8 cellular contexts compared by ENCODE assay signal in the genomic region with DNA sequence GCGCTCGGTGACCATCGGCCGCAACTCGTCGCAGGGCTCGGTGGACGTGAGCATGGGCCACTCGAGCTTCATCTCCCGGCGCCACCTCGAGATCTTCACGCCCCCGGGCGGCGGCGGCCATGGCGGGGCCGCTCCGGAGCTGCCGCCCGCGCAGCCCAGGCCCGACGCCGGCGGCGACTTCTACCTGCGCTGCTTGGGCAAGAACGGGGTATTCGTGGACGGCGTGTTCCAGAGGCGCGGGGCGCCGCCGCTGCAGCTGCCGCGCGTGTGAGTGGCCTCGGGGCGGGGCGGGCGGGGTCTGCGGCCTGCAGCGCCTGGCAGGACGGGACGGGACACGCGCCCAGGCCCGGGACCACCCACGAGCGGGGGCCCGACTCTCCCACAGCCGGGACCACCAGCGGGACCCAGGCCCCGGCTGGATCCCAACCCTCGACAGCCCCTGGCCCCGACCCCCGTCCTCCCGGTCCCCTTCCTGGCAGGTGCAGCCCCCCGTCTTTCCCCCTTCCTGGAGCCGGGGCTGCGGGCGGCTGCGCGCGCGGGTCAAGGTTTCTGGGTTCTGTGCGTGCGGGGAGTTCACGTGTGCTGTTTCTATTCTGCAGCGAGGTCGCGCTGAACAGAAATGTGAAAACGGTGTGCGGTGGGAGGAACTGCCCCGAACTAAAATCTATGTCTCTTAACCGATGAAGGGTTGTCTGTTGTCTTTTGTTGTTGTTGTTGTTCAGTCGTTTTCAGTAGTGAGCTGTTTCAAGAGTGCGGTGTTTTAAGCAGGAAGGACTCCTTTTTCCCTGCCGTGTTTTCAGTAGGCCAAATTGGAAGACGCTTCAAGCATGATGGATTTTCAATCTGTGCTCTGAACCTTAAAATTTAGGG. TPM values are rescaled to one million over a fixed set of nuclear protein-coding genes. Genes with fewer than 3 reads are reported as not detected.
A peak's percentile ranks its signal among the peaks of the same experiment; 100 is the strongest.
DNase-seq lines count a peak whose midpoint lies in the region; ATAC-seq, FAIRE-seq and TF ChIP-seq lines count a peak whose summit lies in the region.

No MANE protein-coding gene starts in this region.

- peaks cover 18% of the 10 kb centered on the region for H3K4me1 Mint-ChIP-seq in T-helper 1 cell treated with Interleukin-12 subunit alpha and Interleukin-12 subunit beta and Interleukin-4 antibody, amounts not matched to agents 30 μg/mL and 1 μg/mL, for 36 hours (ENCODE audit: low read depth)
- peaks cover 20% of the 10 kb centered on the region for H3K4me1 Mint-ChIP-seq in MCF 10A (ENCODE audit: insufficient read depth, unreplicated experiment)

- peak overlapping the region; percentile 94 for H3K4me3 Mint-ChIP-seq in T-helper 1 cell treated with Interleukin-12 subunit alpha and Interleukin-12 subunit beta and Interleukin-4 antibody, amounts not matched to agents 30 μg/mL and 1 μg/mL, for 36 hours
- H3K4me3 Mint-ChIP-seq in MCF 10A (ENCODE audit: unreplicated experiment): peak overlapping the region; percentile 79

- POLR2A ChIA-PET in MCF 10A (lab: Yijun Ruan, JAX): interaction anchor here (0.7 to 5.5 kb wide), 23 partner anchors 12 to 413 kb away, joined by 3 to 165 read pairs (median 6); partner anchors contain the start of genes HEXD, NARF and SECTM1

- peak overlapping the region; percentile 80 for H3K4me3 ChIP-seq in kidney epithelial cell (ENCODE audit: low read depth, low read length)

- FAIRE-seq in RCC 7860 (lab: Jason Lieb, UNC): no peak

- ATAC-seq in HG02759 (IDR thresholded peaks at IDR 0.05; ENCODE audit: unreplicated experiment): peak; percentile 19
- ATAC-seq in GM21717 (IDR thresholded peaks at IDR 0.05; ENCODE audit: unreplicated experiment): no peak

- no peak for TF ChIP-seq CTCF in MCF 10A (IDR thresholded peaks at IDR 0.05; ENCODE audit: unreplicated experiment)
- no peak for TF ChIP-seq CTCF in kidney epithelial cell (IDR thresholded peaks at IDR 0.05; ENCODE audit: insufficient read depth, low read length, poor library complexity, severe bottlenecking)

- intact Hi-C loops in MCF 10A (cut with micrococcal nuclease): loop anchor here (10.0 kb wide), 2 partner anchors 105 to 165 kb away; partner anchors contain the start of genes HEXD, OGFOD3 and TEX19

- H3K36me3 Mint-ChIP-seq in T-helper 1 cell treated with Interleukin-12 subunit alpha and Interleukin-12 subunit beta and Interleukin-4 antibody, amounts not matched to agents 30 μg/mL and 1 μg/mL, for 36 hours (ENCODE audit: low read depth): peaks cover 7% of the 10 kb centered on the region
- H3K36me3 Mint-ChIP-seq in MCF 10A (ENCODE audit: insufficient read depth, unreplicated experiment): peaks cover 12% of the 10 kb centered on the region

- H3K27ac Mint-ChIP-seq in T-helper 1 cell treated with Interleukin-12 subunit alpha and Interleukin-12 subunit beta and Interleukin-4 antibody, amounts not matched to agents 30 μg/mL and 1 μg/mL, for 36 hours: peak overlapping the region; percentile 90
- H3K27ac Mint-ChIP-seq in MCF 10A (ENCODE audit: low read depth, unreplicated experiment): peak overlapping the region; percentile 61

- H3K36me3 ChIP-seq in kidney epithelial cell (ENCODE audit: control insufficient read depth, insufficient read depth, low read length): no peaks in the 10 kb centered on the region

- DNase-seq in EH (ENCODE audit: low read depth): peak; percentile 28
- peak; percentile 30 for DNase-seq in MCF 10A (ENCODE audit: unreplicated experiment)
- no peak for DNase-seq in kidney epithelial cell (ENCODE audit: low read depth)
- DNase-seq in stimulated activated CD4-positive, alpha-beta T cell treated with anti-CD3 and anti-CD28 coated beads, Interleukin-2, amount 100 ng/mL, for 24 hours: peak; percentile 44 to 50
- DNase-seq in RCC 7860 (ENCODE audit: low spot score): no peak

- no peaks in the 10 kb centered on the region for H3K9me3 Mint-ChIP-seq in T-helper 1 cell treated with Interleukin-12 subunit alpha and Interleukin-12 subunit beta and Interleukin-4 antibody, amounts not matched to agents 30 μg/mL and 1 μg/mL, for 36 hours
- H3K9me3 Mint-ChIP-seq in MCF 10A (ENCODE audit: unreplicated experiment): no peaks in the 10 kb centered on the region

- H3K27me3 Mint-ChIP-seq in T-helper 1 cell treated with Interleukin-12 subunit alpha and Interleukin-12 subunit beta and Interleukin-4 antibody, amounts not matched to agents 30 μg/mL and 1 μg/mL, for 36 hours (ENCODE audit: low read depth): no peaks in the 10 kb centered on the region
- H3K27me3 Mint-ChIP-seq in MCF 10A (ENCODE audit: insufficient read depth, unreplicated experiment): no peaks in the 10 kb centered on the region

- H3K27me3 ChIP-seq in kidney epithelial cell (ENCODE audit: control insufficient read depth, insufficient read depth, low read length): no peaks in the 10 kb centered on the region

- CTCF ChIA-PET in MCF 10A (lab: Yijun Ruan, JAX): interaction anchor here (0.6 to 1.2 kb wide), 2 partner anchors 8 to 107 kb away, joined by 4 read pairs; no protein-coding TSS in a partner anchor

- TSS peak; percentile 62 for BruUV-seq in MCF 10A (replicated peaks; lab: Mats Ljungman, UMichigan)

RNA-seq across cellular contexts. Expression of gene FOXK2, which starts 0.7 kb away (rescaled TPM):
- total RNA-seq in MCF 10A (2022) (85.9 and 104 TPM in 2 replicates), kidney epithelial cell (42.5 and 57.7 TPM in 2 replicates)

Comparison
In these comparisons a context has a peak if more than half of its experiments do, and no peak if none do; other contexts are left out.
1. DNase-seq: peak in EH (single experiment), MCF 10A (single experiment) and stimulated activated CD4-positive, alpha-beta T cell treated with anti-CD3 and anti-CD28 coated beads, Interleukin-2, amount 100 ng/mL, for 24 hours (2 of 2); none in kidney epithelial cell (single experiment) and RCC 7860 (single experiment).